Comparison of ENCODE assay signal across 14 cellular contexts in the genomic region with DNA sequence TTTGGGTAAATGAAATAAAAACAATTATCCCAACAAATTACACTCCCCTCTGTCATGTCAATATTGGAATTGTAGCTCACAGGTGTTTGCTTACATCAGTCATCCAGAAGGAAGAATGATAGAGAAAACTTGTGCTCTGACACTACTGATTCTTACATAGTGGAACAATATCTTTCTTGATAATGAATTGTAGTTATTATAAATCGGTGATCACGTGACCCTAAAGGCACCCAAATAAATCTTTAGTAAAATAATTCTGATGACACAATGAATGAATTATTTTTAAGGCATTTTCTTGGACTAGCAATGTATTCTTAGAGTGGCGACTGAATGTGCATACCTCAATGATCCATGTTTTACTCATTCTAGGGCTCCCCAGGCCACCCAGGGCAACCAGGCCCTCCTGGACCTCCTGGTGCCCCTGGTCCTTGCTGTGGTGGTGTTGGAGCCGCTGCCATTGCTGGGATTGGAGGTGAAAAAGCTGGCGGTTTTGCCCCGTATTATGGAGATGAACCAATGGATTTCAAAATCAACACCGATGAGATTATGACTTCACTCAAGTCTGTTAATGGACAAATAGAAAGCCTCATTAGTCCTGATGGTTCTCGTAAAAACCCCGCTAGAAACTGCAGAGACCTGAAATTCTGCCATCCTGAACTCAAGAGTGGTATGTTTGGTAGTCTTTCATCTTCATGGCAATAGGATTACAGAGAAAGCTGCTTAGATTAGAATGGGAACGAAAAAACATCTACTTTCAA. TPM values are rescaled to one million over a fixed set of nuclear protein-coding genes. Genes with fewer than 3 reads are reported as not detected.
A peak's percentile ranks its signal among the peaks of the same experiment; 100 is the strongest.
DNase-seq lines count a peak whose midpoint lies in the region; TF ChIP-seq lines count a peak whose summit lies in the region.
"Had no signal": no experiment of that assay in that cellular context is flagged by ENCODE, and none has a peak within 500 bp of the region (broad histone marks: within the 10 kb centered on the region; RNA-seq: fewer than 3 reads in every experiment).

No MANE protein-coding gene starts in this region.

- no peak overlapping the region for H3K4me3 ChIP-seq in adipocyte (ENCODE audit: low read length)
- H3K4me3 ChIP-seq in mesodermal cell (ENCODE audit: extremely low read depth, insufficient read depth, low read length, poor library complexity, severe bottlenecking): no peak overlapping the region
- H3K4me3 ChIP-seq in uterus: no peak overlapping the region
- H3K4me3 ChIP-seq: HAP-1, Peyer's patch had no signal

- DNase-seq in NCI-H146 (lab: John Stamatoyannopoulos, UW) (peak; percentile 76), adipocyte (ENCODE audit: low read depth) (no peak), uterus (no peak), occipital lobe (lab: John Stamatoyannopoulos, UW) (no peak), cardiac septum (ENCODE audit: low spot score) (no peak)
- DNase-seq in activated CD8-positive, alpha-beta memory T cell treated with anti-CD3 and anti-CD28 coated beads for 24 hours: no peak
- DNase-seq: NCI-H226, NCI-H774, Peyer's patch, SHP77 had no signal

- intact Hi-C loops in uterus (cut with DNase I; ENCODE audit: low total_unique reads) (no loop called here), cardiac septum (cut with DNase I) (no loop called here)

- H3K27me3 ChIP-seq in adipocyte (replicated peaks; ENCODE audit: control insufficient read depth, insufficient read depth, low read length) (no peaks in the 10 kb centered on the region), uterus (no peaks in the 10 kb centered on the region)
- H3K27me3 ChIP-seq: Peyer's patch had no signal

- H3K9me3 ChIP-seq in adipocyte (ENCODE audit: control insufficient read depth, low read length): no peaks in the 10 kb centered on the region
- no peaks in the 10 kb centered on the region for H3K9me3 ChIP-seq in mesodermal cell (ENCODE audit: control insufficient read depth, low read length)
- H3K9me3 ChIP-seq in uterus: no peaks in the 10 kb centered on the region
- H3K9me3 ChIP-seq: HAP-1, Peyer's patch had no signal

- H3K9ac ChIP-seq in adipocyte (ENCODE audit: low read length): peak overlapping the region; percentile 58

- no peak for TF ChIP-seq POLR2A in uterus (IDR thresholded peaks at IDR 0.05)

- TF ChIP-seq CTCF in uterus (IDR thresholded peaks at IDR 0.05): no peak

- 97 to 98% methylated on average over 6 of the region's 10 CpGs for WGBS in mesodermal cell (ENCODE audit: insufficient coverage in 2 of 2), 2 experiments

- H3K36me3 ChIP-seq in adipocyte (ENCODE audit: control insufficient read depth, insufficient read depth, low read length, severe bottlenecking): peaks cover 93% of the 10 kb centered on the region
- peaks cover 57% of the 10 kb centered on the region for H3K36me3 ChIP-seq in mesodermal cell (ENCODE audit: control insufficient read depth, insufficient read depth, low read length)
- no peaks in the 10 kb centered on the region for H3K36me3 ChIP-seq in uterus
- H3K36me3 ChIP-seq: HAP-1 had no signal

- H3K27ac ChIP-seq in mesodermal cell (ENCODE audit: low read depth, low read length, severe bottlenecking) (peak overlapping the region; percentile 10), uterus (peak overlapping the region; percentile 10 to 37)
- H3K27ac ChIP-seq: C4-2B, Peyer's patch had no signal

- H3K4me1 ChIP-seq in adipocyte (ENCODE audit: control insufficient read depth, insufficient read depth, low read length) (peaks cover 66% of the 10 kb centered on the region), mesodermal cell (ENCODE audit: control insufficient read depth, insufficient read depth, low read length, poor library complexity, severe bottlenecking) (no peaks in the 10 kb centered on the region), uterus (no peaks in the 10 kb centered on the region)
- H3K4me1 ChIP-seq: HAP-1, Peyer's patch had no signal

RNA-seq across cellular contexts. Expression of gene COL3A1, which starts 34.6 kb away (rescaled TPM):
- 859 TPM for polyA plus RNA-seq in mesodermal cell (2013, experiment 1 of 2)
- polyA plus RNA-seq in mesodermal cell (2013, experiment 2 of 2): 960 TPM
- over 10,000 TPM in 1 of 4 donors, 100 to 1,000 TPM in 3; 113 to 22,387 (median 426) TPM for total RNA-seq in uterus
- 129 TPM for total RNA-seq in occipital lobe
- 180 TPM for total RNA-seq in cardiac septum
- polyA plus RNA-seq: IgD-negative memory B cell had no signal
